In the genomic region with DNA sequence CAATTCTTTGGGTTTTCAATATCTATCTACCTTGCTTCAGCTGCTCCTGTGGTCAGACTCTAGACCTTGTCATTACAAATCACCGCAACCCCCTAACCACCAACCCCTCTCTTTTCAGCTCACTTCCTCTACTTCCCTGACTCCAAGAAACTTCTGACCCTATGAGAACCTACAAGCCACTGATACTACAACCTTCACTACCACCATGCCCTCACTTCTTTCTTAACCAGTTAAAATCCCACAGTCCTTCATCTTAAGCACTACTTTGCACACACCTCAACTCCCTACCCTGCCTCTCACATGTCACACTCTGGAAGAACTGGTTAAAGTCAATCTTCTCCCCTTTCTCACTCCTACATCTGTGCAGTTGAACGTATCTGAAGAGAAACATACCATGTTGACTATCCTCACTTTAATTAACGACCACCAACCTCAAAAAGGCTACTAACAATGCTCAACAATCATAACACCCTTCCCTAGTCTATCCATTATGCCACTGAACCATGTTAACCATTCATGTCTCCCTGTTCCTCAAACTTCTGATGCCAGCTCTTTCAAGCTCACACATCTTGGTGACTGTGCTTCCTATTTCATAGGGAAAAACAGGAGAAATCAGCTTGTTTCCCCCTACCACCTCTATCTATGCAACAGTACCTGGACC, we compare ENCODE assay signal across 13 cellular contexts. TPM values are rescaled to one million over a fixed set of nuclear protein-coding genes. Genes with fewer than 3 reads are reported as not detected.
DNase-seq lines count a peak whose midpoint lies in the region; ATAC-seq, FAIRE-seq and TF ChIP-seq lines count a peak whose summit lies in the region.
"Had no signal": no experiment of that assay in that cellular context is flagged by ENCODE, and none has a peak within 500 bp of the region (broad histone marks: within the 10 kb centered on the region; RNA-seq: fewer than 3 reads in every experiment).

No MANE protein-coding gene starts in this region.

- intact Hi-C loops in activated B cell treated with CpG ODN at 0.5 μM for 24 hours (cut with micrococcal nuclease), result loop anchor here (1.0 to 2.0 kb wide), 2 partner anchors 8 to 14 kb away; no protein-coding TSS in a partner anchor

- POLR2A ChIA-PET in activated B cell treated with CpG ODN at 0.5 μM for 24 hours (lab: Charles Lee), result interaction anchor here (1.1 to 2.2 kb wide), 3 partner anchors 8 to 15 kb away, joined by 3 to 10 read pairs (median 4); no protein-coding TSS in a partner anchor

- peaks cover 36% of the 10 kb centered on the region for H3K36me3 Mint-ChIP-seq in activated B cell treated with CpG ODN at 0.5 μM for 24 hours (ENCODE audit: low read depth)

- CTCF ChIA-PET in activated B cell treated with CpG ODN at 0.5 μM for 24 hours (lab: Charles Lee), result no interaction called here

- peak; percentile 82 for FAIRE-seq in GM18507 (lab: Jason Lieb, UNC)
- FAIRE-seq: frontal cortex had no signal

- TF ChIP-seq CTCF in activated B cell treated with CpG ODN at 0.5 μM for 24 hours (IDR thresholded peaks at IDR 0.05) (no peak), foreskin keratinocyte (conservative IDR thresholded peaks at IDR 0.05) (no peak)

- peaks cover 52% of the 10 kb centered on the region for H3K4me1 Mint-ChIP-seq in activated B cell treated with CpG ODN at 0.5 μM for 24 hours

- DNase-seq in GM18507 (ENCODE audit: extremely low spot score, insufficient read length, low read depth), result no peak
- no peak for DNase-seq in activated B cell treated with CpG ODN at 0.5 μM for 24 hours
- DNase-seq in medulla oblongata (ENCODE audit: extremely low spot score), result no peak
- no peak for DNase-seq in foreskin keratinocyte
- DNase-seq in NCI-H1092 treated with DMSO at 0.1 percent for 48 hours (lab: John Stamatoyannopoulos, UW), result no peak
- no peak for DNase-seq in DMS 273 (lab: John Stamatoyannopoulos, UW; ENCODE audit: unreplicated experiment)
- DNase-seq: Caco-2; NCI-H1417 treated with DMSO at 0.1 percent for 48 hours; stimulated activated naive CD4-positive, alpha-beta T cell had no signal

- H3K27me3 ChIP-seq in foreskin keratinocyte, result no peaks in the 10 kb centered on the region
- H3K27me3 ChIP-seq: cardiac muscle cell had no signal

- peaks cover 9% of the 10 kb centered on the region for H3K4me1 ChIP-seq in foreskin keratinocyte

- H3K27ac ChIP-seq in foreskin keratinocyte, result no peak overlapping the region
- H3K27ac ChIP-seq: cardiac muscle cell had no signal

- H3K27me3 Mint-ChIP-seq in activated B cell treated with CpG ODN at 0.5 μM for 24 hours, result no peaks in the 10 kb centered on the region

- H3K27ac Mint-ChIP-seq in activated B cell treated with CpG ODN at 0.5 μM for 24 hours, result no peak overlapping the region

- no peaks in the 10 kb centered on the region for H3K9me3 Mint-ChIP-seq in activated B cell treated with CpG ODN at 0.5 μM for 24 hours

- ATAC-seq in GM21381 (IDR thresholded peaks at IDR 0.05; ENCODE audit: unreplicated experiment), result peak; percentile 82
- ATAC-seq in HG03066 (IDR thresholded peaks at IDR 0.05; ENCODE audit: low read depth, unreplicated experiment), result peak; percentile 90
- peak; percentile 60 for ATAC-seq in activated B cell treated with CpG ODN at 0.5 μM for 24 hours (ENCODE audit: low read depth)
- ATAC-seq in foreskin keratinocyte, result no peak

- H3K4me3 Mint-ChIP-seq in activated B cell treated with CpG ODN at 0.5 μM for 24 hours, result no peak overlapping the region

RNA-seq across cellular contexts. Expression of gene EIF2AK3, which starts 12.6 kb away (rescaled TPM):
- total RNA-seq in activated B cell treated with CpG ODN at 0.5 μM for 24 hours (28.2 and 28.6 TPM in 2 replicates), foreskin keratinocyte (16.6 and 17.8 TPM in 2 replicates)
- polyA plus RNA-seq in foreskin keratinocyte, result 3.4 and 3.9 TPM in 2 replicates
